In the genomic region with DNA sequence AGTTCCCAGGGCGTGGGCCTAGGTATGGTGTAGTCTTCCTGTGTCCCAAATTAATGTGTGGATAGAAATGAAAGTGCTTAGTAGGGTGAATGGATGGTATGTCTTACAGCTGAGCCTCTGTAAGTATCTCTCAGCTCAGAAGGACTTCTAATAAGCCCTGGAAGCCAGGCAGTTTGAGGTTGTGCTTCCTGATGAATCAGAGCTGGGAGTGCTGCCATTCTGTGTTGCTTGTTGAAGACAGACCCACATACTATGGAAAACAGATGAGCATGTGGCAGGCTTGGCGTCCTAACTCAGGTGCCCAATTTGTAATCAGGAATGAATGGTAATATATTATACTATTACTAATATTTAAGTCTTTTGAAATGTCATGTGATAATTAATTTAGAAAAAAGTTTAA, we compare ENCODE assay signal across 15 cellular contexts.
DNase-seq lines count a peak whose midpoint lies in the region; ATAC-seq and TF ChIP-seq lines count a peak whose summit lies in the region.
"Had no signal": no experiment of that assay in that cellular context is flagged by ENCODE, and none has a peak within 500 bp of the region (broad histone marks: within the 10 kb centered on the region; RNA-seq: fewer than 3 reads in every experiment).

No MANE protein-coding gene starts in this region.

- H4K8ac ChIP-seq in mesenchymal stem cell (ENCODE audit: low read length), result no peak overlapping the region

- no peak overlapping the region for H2AFZ ChIP-seq in mesenchymal stem cell (ENCODE audit: low read depth, low read length)
- H2AFZ ChIP-seq: parathyroid adenoma had no signal

- DNase-seq in AG20443 (ENCODE audit: low spot score), result peak; percentile 85
- DNase-seq in LHCN-M2 (ENCODE audit: low read depth), result peak; percentile 32
- DNase-seq in dedifferentiated amniotic fluid mesenchymal stem cell (ENCODE audit: extremely low spot score), result peak; percentile 62
- DNase-seq in mesenchymal stem cell, result peak; percentile 11
- no peak for DNase-seq in GDM1 (lab: John Stamatoyannopoulos, UW)
- DNase-seq in Caco-2, result no peak
- no peak for DNase-seq in Kasumi-1 (lab: John Stamatoyannopoulos, UW)
- DNase-seq: activated naive CD8-positive, alpha-beta T cell treated with anti-CD3 and anti-CD28 coated beads for 36 hours; NCI-H1694; NCI-H526; SHP77 had no signal

- WGBS in mesenchymal stem cell, result 85% methylated on average over 1 of the region's 2 CpGs

- no peak overlapping the region for H3K27ac Mint-ChIP-seq in Caco-2 (ENCODE audit: unreplicated experiment)
- H3K27ac Mint-ChIP-seq: activated naive CD8-positive, alpha-beta T cell treated with anti-CD3 and anti-CD28 coated beads for 36 hours; CD14-positive monocyte; memory B cell had no signal

- H3K27me3 ChIP-seq in mesenchymal stem cell (ENCODE audit: control insufficient read depth in 1 of 2, insufficient read depth in 1 of 2, low read length in 2 of 2) (no peaks in the 10 kb centered on the region), Caco-2 (replicated peaks; ENCODE audit: control insufficient read depth, insufficient read depth, low read length) (no peaks in the 10 kb centered on the region)

- H2BK15ac ChIP-seq in mesenchymal stem cell (ENCODE audit: low read depth, poor library complexity, severe bottlenecking), result no peak overlapping the region

- CTCF ChIA-PET in Caco-2 (lab: Charles Lee), result interaction anchor here (0.6 kb wide), 1 partner anchor 607 kb away, joined by 4 read pairs; no protein-coding TSS in a partner anchor

- H3K18ac ChIP-seq in mesenchymal stem cell (ENCODE audit: low read depth in 1 of 2, low read length in 2 of 2), result no peak overlapping the region

- peaks cover 2% of the 10 kb centered on the region for H3K4me1 ChIP-seq in mesenchymal stem cell (ENCODE audit: control insufficient read depth, insufficient read depth, low read depth, low read length)
- peaks cover 18% of the 10 kb centered on the region for H3K4me1 ChIP-seq in Caco-2
- H3K4me1 ChIP-seq: parathyroid adenoma had no signal

- H3K4me3 ChIP-seq in mesenchymal stem cell (ENCODE audit: insufficient read depth in 1 of 2, low read depth in 1 of 2, low read length in 2 of 2) (peak overlapping the region in 1 of 2 experiments; percentile 31), Caco-2 (ENCODE audit: low read depth, low read length) (no peak overlapping the region)

- TF ChIP-seq CTCF in Caco-2 (IDR thresholded peaks at IDR 0.05; ENCODE audit: insufficient read depth in 1 of 2, low read depth in 1 of 2, low read length in 1 of 2, severe bottlenecking in 1 of 2, unreplicated experiment in 1 of 2), result no peak

- no peaks in the 10 kb centered on the region for H3K9me3 Mint-ChIP-seq in Caco-2 (ENCODE audit: unreplicated experiment)
- H3K9me3 Mint-ChIP-seq: activated naive CD8-positive, alpha-beta T cell treated with anti-CD3 and anti-CD28 coated beads for 36 hours; memory B cell had no signal

- no peaks in the 10 kb centered on the region for H3K79me1 ChIP-seq in mesenchymal stem cell (replicated peaks; ENCODE audit: low read length, poor library complexity, severe bottlenecking)

- H4K91ac ChIP-seq in mesenchymal stem cell (ENCODE audit: low read length), result no peak overlapping the region

- H3K9me3 ChIP-seq in mesenchymal stem cell (ENCODE audit: control insufficient read depth, low read length) (no peaks in the 10 kb centered on the region), Caco-2 (no peaks in the 10 kb centered on the region)

- H3K27me3 Mint-ChIP-seq in Caco-2 (ENCODE audit: insufficient read depth, unreplicated experiment), result no peaks in the 10 kb centered on the region
- H3K27me3 Mint-ChIP-seq: activated naive CD8-positive, alpha-beta T cell treated with anti-CD3 and anti-CD28 coated beads for 36 hours had no signal

- no peak for ATAC-seq in HG02610 (IDR thresholded peaks at IDR 0.05; ENCODE audit: unreplicated experiment)

- H2BK12ac ChIP-seq in mesenchymal stem cell (ENCODE audit: low read length in 2 of 2), result no peak overlapping the region

- intact Hi-C loops in Caco-2 (cut with micrococcal nuclease; ENCODE audit: unreplicated experiment), result no loop called here

- H3K36me3 ChIP-seq in mesenchymal stem cell (ENCODE audit: control insufficient read depth in 1 of 2, insufficient read depth in 2 of 2, low read depth in 1 of 2, low read length in 2 of 2), result peaks cover 0 to 5% of the 10 kb centered on the region in 2 experiments
- no peaks in the 10 kb centered on the region for H3K36me3 ChIP-seq in Caco-2 (ENCODE audit: control insufficient read depth, insufficient read depth, low read length)

- no peak overlapping the region for H2BK120ac ChIP-seq in mesenchymal stem cell (ENCODE audit: low read depth, low read length)

- H2AK5ac ChIP-seq in mesenchymal stem cell (ENCODE audit: low read length, severe bottlenecking), result no peak overlapping the region

- H3K4ac ChIP-seq in mesenchymal stem cell (ENCODE audit: low read depth in 1 of 2, low read length in 2 of 2), result no peak overlapping the region

- H3K27ac ChIP-seq in mesenchymal stem cell (ENCODE audit: low read length, poor library complexity, severe bottlenecking), result no peak overlapping the region
- H3K27ac ChIP-seq: parathyroid adenoma had no signal

- H3K9ac ChIP-seq in mesenchymal stem cell (ENCODE audit: low read length), result peak overlapping the region; percentile 41
- H3K9ac ChIP-seq: parathyroid adenoma had no signal

- H2BK5ac ChIP-seq in mesenchymal stem cell (ENCODE audit: low read depth, low read length, poor library complexity, severe bottlenecking), result no peak overlapping the region

- no TSS peak for BruUV-seq in Caco-2 (replicated peaks; lab: Mats Ljungman, UMichigan)

- H3K23ac ChIP-seq in mesenchymal stem cell (ENCODE audit: low read length in 2 of 2), result no peak overlapping the region

- POLR2A ChIA-PET in Caco-2 (lab: Charles Lee), result no interaction called here

- no peak overlapping the region for H3K4me3 Mint-ChIP-seq in Caco-2 (ENCODE audit: unreplicated experiment)
- H3K4me3 Mint-ChIP-seq: activated naive CD8-positive, alpha-beta T cell treated with anti-CD3 and anti-CD28 coated beads for 36 hours; CD14-positive monocyte; memory B cell had no signal

- H3K14ac ChIP-seq in mesenchymal stem cell (ENCODE audit: low read length in 2 of 2), result no peak overlapping the region

- no peak overlapping the region for H3K4me2 ChIP-seq in mesenchymal stem cell (ENCODE audit: low read length, poor library complexity, severe bottlenecking)

- peaks cover 10% of the 10 kb centered on the region for H3K4me1 Mint-ChIP-seq in Caco-2 (ENCODE audit: low read depth, unreplicated experiment)
- H3K4me1 Mint-ChIP-seq: CD14-positive monocyte had no signal

- no peaks in the 10 kb centered on the region for H3K36me3 Mint-ChIP-seq in Caco-2 (ENCODE audit: insufficient read depth, unreplicated experiment)
- H3K36me3 Mint-ChIP-seq: activated naive CD8-positive, alpha-beta T cell treated with anti-CD3 and anti-CD28 coated beads for 36 hours; CD14-positive monocyte; memory B cell had no signal

Comparison
In these comparisons a context has a peak if more than half of its experiments do, and no peak if none do; other contexts are left out.
1. DNase-seq: peak in AG20443 (single experiment), LHCN-M2 (single experiment), dedifferentiated amniotic fluid mesenchymal stem cell (single experiment) and mesenchymal stem cell (single experiment); none in GDM1 (single experiment), Caco-2 (0 of 2) and Kasumi-1 (0 of 2).